1 cellular context compared by ENCODE assay signal in the genomic region with DNA sequence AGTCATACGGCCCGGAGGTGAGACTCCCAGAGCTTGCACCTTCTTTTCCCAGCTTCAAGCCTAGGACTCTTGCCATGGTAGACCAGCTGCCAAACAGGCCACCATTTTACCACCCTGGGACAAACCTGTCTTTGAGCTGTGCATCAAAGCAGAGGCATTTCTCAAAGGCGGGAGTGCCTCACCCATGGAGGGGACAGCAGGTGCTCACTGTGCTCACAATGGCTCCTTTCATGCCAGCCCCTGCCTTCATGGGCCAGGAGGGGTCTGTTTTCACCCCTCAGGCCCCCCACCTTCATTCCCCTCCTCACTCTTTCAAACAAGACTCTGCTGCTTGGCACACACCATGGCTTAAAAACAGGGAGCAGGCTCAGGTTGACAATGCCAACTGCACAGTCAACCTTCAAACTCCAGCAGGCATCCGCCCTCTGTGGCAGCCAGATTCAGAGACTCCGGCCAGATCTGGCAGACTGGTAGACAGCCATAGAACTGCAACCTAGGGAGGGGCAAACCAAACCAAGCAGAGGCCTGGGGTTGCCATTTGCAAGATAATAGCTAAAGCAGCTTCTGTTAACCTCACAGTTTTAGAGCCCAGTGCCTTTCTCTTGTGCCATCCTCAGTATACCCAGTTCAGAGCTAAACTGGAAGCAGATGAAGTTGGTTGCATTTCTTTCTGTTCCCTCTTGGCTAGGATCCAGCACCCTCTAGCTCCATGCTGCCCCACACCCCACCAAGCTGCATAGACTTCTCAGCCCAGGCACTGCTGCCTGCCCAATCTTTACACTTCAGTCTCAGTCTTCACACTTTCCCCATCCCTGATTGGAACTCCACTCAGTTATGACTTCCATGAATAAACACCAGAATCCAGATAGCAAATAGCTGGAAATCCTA.
TF ChIP-seq lines count a peak whose summit lies in the region.

No MANE protein-coding gene starts in this region.

TF ChIP-seq in WTC11, 78 proteins besides CTCF, POLR2A, EP300 and RAD21 (continued from another document):
- TF ChIP-seq, protein P1, sequence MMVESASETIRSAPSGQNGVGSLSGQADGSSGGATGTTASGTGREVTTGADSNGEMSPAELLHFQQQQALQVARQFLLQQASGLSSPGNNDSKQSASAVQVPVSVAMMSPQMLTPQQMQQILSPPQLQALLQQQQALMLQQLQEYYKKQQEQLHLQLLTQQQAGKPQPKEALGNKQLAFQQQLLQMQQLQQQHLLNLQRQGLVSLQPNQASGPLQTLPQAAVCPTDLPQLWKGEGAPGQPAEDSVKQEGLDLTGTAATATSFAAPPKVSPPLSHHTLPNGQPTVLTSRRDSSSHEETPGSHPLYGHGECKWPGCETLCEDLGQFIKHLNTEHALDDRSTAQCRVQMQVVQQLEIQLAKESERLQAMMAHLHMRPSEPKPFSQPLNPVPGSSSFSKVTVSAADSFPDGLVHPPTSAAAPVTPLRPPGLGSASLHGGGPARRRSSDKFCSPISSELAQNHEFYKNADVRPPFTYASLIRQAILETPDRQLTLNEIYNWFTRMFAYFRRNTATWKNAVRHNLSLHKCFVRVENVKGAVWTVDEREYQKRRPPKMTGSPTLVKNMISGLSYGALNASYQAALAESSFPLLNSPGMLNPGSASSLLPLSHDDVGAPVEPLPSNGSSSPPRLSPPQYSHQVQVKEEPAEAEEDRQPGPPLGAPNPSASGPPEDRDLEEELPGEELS (CRISPR knock-in tag; IDR thresholded peaks at IDR 0.05) = no peak
- no peak for TF ChIP-seq FOXK1 (CRISPR knock-in tag; IDR thresholded peaks at IDR 0.05)
- no peak for TF ChIP-seq CREB1 (CRISPR knock-in tag; IDR thresholded peaks at IDR 0.05)
- no peak for TF ChIP-seq ZNF317 (CRISPR knock-in tag; IDR thresholded peaks at IDR 0.05; ENCODE audit: borderline replicate concordance, low read depth)
- TF ChIP-seq NR3C1 (CRISPR knock-in tag; conservative IDR thresholded peaks at IDR 0.05; ENCODE audit: low read depth) = no peak
- no peak for TF ChIP-seq ZNF121 (CRISPR knock-in tag; IDR thresholded peaks at IDR 0.05)
